26 cellular contexts compared by ENCODE assay signal in the genomic region with DNA sequence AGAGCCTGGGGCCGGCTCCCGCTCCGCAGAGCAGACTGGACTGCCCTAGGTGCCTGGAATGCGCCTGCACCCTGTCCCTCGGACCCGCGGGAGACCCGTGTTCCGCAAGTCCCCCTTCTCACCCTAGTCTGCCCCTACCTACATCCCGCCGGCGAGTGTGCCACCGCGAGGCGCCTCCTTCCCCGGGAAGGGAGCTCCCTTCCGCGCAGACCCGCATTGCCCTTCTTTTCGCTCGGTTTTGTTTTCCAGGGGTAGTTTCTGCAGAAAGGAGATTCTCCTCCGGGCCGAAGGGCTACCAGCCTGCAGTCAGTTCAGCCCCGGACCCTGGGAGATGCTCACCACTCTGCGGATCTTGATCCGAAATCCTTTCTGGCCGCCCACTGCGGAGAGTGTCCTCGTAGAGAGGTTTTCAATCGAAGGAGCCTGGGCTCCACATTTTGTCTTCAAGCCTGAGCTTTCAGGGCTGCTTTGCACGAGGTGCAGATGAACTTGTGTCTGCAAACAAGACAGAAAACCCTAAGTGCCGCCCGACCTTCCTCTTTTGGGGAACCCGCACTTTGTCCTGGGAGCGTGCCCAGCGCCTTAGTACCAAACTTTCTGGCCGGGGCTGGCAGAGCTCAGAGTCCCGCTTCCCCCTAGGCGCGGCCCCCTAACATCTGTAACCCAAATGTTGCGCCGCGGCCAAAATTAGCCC. TPM values are rescaled to one million over a fixed set of nuclear protein-coding genes. Genes with fewer than 3 reads are reported as not detected.
DNase-seq lines count a peak whose midpoint lies in the region; FAIRE-seq and TF ChIP-seq lines count a peak whose summit lies in the region.
"Had no signal": no experiment of that assay in that cellular context is flagged by ENCODE, and none has a peak within 500 bp of the region (broad histone marks: within the 10 kb centered on the region; RNA-seq: fewer than 3 reads in every experiment).

No MANE protein-coding gene starts in this region.

- no peak for TF ChIP-seq POLR2A in endothelial cell of umbilical vein (IDR thresholded peaks at IDR 0.05; ENCODE audit: low read depth, low read length)

- H3K9ac ChIP-seq in endothelial cell of umbilical vein (replicated peaks; ENCODE audit: extremely low read depth, insufficient read depth, low read length) = no peak overlapping the region
- H3K9ac ChIP-seq in neural progenitor cell = no peak overlapping the region
- H3K9ac ChIP-seq: BLaER1 had no signal

- no peak overlapping the region for H3K4me3 Mint-ChIP-seq in activated CD4-positive, alpha-beta T cell treated with anti-CD3 and anti-CD28 coated beads, Interleukin-2, amount 10 ng/mL, durations not matched to agents 7 days and 5 days
- H3K4me3 Mint-ChIP-seq in IgD-negative memory B cell (peak overlapping the region; percentile 12 to 57 (median 32)), neural progenitor cell (peak overlapping the region; percentile 81)
- H3K4me3 Mint-ChIP-seq: activated naive CD8-positive, alpha-beta T cell; activated T-helper 17 cell treated with anti-CD3 and anti-CD28 coated beads, Interleukin-2, amount 50 U/mL, for 72 hours; central memory CD8-positive, alpha-beta T cell; memory B cell; stimulated activated naive CD8-positive, alpha-beta T cell treated with anti-CD3 and anti-CD28 coated beads, Interleukin-15, Interleukin-2, amounts not matched to agents 100 ng/mL and 50 ng/mL, for 24 hours had no signal

- POLR2A ChIA-PET in activated CD4-positive, alpha-beta T cell treated with anti-CD3 and anti-CD28 coated beads, Interleukin-2, amount 10 ng/mL, durations not matched to agents 7 days and 5 days (lab: Charles Lee) = no interaction called here
- POLR2A ChIA-PET in endothelial cell of umbilical vein (lab: Charles Lee) = interaction anchor here (0.5 kb wide), 1 partner anchor 15 kb away, joined by 4 read pairs; no protein-coding TSS in a partner anchor

- H3K27ac ChIP-seq in endothelial cell of umbilical vein (ENCODE audit: insufficient read depth, low read depth, low read length) (no peak overlapping the region), neural progenitor cell (no peak overlapping the region)
- H3K27ac ChIP-seq: BLaER1, epithelial cell of prostate, thyroid gland had no signal

- H3K79me2 ChIP-seq in endothelial cell of umbilical vein (ENCODE audit: control insufficient read depth, insufficient read depth, low read length) (no peaks in the 10 kb centered on the region), neural progenitor cell (ENCODE audit: low read depth) (no peaks in the 10 kb centered on the region)

- H3K27ac Mint-ChIP-seq in activated CD4-positive, alpha-beta T cell treated with anti-CD3 and anti-CD28 coated beads, Interleukin-2, amount 10 ng/mL, durations not matched to agents 7 days and 5 days = peak overlapping the region; percentile 31
- H3K27ac Mint-ChIP-seq in IgD-negative memory B cell (peak overlapping the region; percentile 81 to 87 (median 86)), neural progenitor cell (peak overlapping the region; percentile 29)
- H3K27ac Mint-ChIP-seq: activated naive CD8-positive, alpha-beta T cell; activated T-helper 17 cell treated with anti-CD3 and anti-CD28 coated beads, Interleukin-2, amount 50 U/mL, for 72 hours; memory B cell; stimulated activated naive CD8-positive, alpha-beta T cell treated with anti-CD3 and anti-CD28 coated beads, Interleukin-15, Interleukin-2, amounts not matched to agents 100 ng/mL and 50 ng/mL, for 24 hours had no signal

- H3K27me3 ChIP-seq in endothelial cell of umbilical vein (ENCODE audit: control insufficient read depth in 2 of 2, insufficient read depth in 2 of 2, low read length in 2 of 2) (peaks cover 78 to 89% of the 10 kb centered on the region in 2 experiments), neural progenitor cell (peaks cover 100% of the 10 kb centered on the region)

- peaks cover 18% of the 10 kb centered on the region for H3F3A ChIP-seq in neural progenitor cell (ENCODE audit: low read depth)

- TF ChIP-seq CTCF in endothelial cell of umbilical vein (IDR thresholded peaks at IDR 0.05; ENCODE audit: extremely low read depth in 1 of 2, insufficient read depth in 1 of 2, low read depth in 1 of 2, low read length in 2 of 2) (no peak), neural progenitor cell (IDR thresholded peaks at IDR 0.05) (no peak)

- dilution Hi-C loops in endothelial cell of umbilical vein (cut with MboI; ENCODE audit: extremely low pct_ligation_motif_present, low sequenced_read_pairs) = no loop called here

- H3K4me2 ChIP-seq in endothelial cell of umbilical vein (ENCODE audit: insufficient read depth, low read length) (no peak overlapping the region), neural progenitor cell (no peak overlapping the region)
- H3K4me2 ChIP-seq: BLaER1 had no signal

- H3K9me3 Mint-ChIP-seq in activated CD4-positive, alpha-beta T cell treated with anti-CD3 and anti-CD28 coated beads, Interleukin-2, amount 10 ng/mL, durations not matched to agents 7 days and 5 days = no peaks in the 10 kb centered on the region
- H3K9me3 Mint-ChIP-seq in IgD-negative memory B cell (peaks cover 0 to 2% (median 0%) of the 10 kb centered on the region in 3 donors), neural progenitor cell (peaks cover 3% of the 10 kb centered on the region)
- H3K9me3 Mint-ChIP-seq: activated T-helper 17 cell treated with anti-CD3 and anti-CD28 coated beads, Interleukin-2, amount 50 U/mL, for 72 hours; central memory CD8-positive, alpha-beta T cell; memory B cell; stimulated activated naive CD8-positive, alpha-beta T cell treated with anti-CD3 and anti-CD28 coated beads, Interleukin-15, Interleukin-2, amounts not matched to agents 100 ng/mL and 50 ng/mL, for 24 hours had no signal

- H3K9me3 ChIP-seq in endothelial cell of umbilical vein (replicated peaks; ENCODE audit: control insufficient read depth, insufficient read depth, low read length) (no peaks in the 10 kb centered on the region), neural progenitor cell (ENCODE audit: low read depth) (no peaks in the 10 kb centered on the region)
- H3K9me3 ChIP-seq: thyroid gland had no signal

- CTCF ChIA-PET in activated CD4-positive, alpha-beta T cell treated with anti-CD3 and anti-CD28 coated beads, Interleukin-2, amount 10 ng/mL, durations not matched to agents 7 days and 5 days (lab: Charles Lee) = interaction anchor here (2.0 kb wide), 1 partner anchor 15 kb away, joined by 5 read pairs; no protein-coding TSS in a partner anchor
- CTCF ChIA-PET in endothelial cell of umbilical vein (lab: Charles Lee) = no interaction called here

- in situ Hi-C loops in G401 (cut with HindIII; ENCODE audit: low sequenced_read_pairs) = no loop called here

- FAIRE-seq in endothelial cell of umbilical vein (lab: Jason Lieb, UNC) = no peak

- no peak for DNase-seq in activated CD4-positive, alpha-beta T cell treated with anti-CD3 and anti-CD28 coated beads, Interleukin-2, amount 10 ng/mL, durations not matched to agents 7 days and 5 days
- DNase-seq in activated CD4-positive, alpha-beta T cell treated with anti-CD3 and anti-CD28 coated beads, Interleukin-2, amount 50 U/mL, for 4 hours = no peak
- DNase-seq in endothelial cell of umbilical vein (ENCODE audit: low read depth, low spot score) (no peak), neural progenitor cell (ENCODE audit: low spot score) (no peak), SW 1271 (lab: John Stamatoyannopoulos, UW) (no peak), G401 (ENCODE audit: low spot score) (no peak), RKO (ENCODE audit: low spot score) (no peak)
- DNase-seq: ACHN; activated CD4-positive, alpha-beta T cell treated with anti-CD3 and anti-CD28 coated beads for 1 hour; DMS79; HCEC 1CT; left cardiac atrium; NCI-H1092 treated with DMSO at 0.1 percent for 48 hours; NCI-H1930; NCI-H774; right cardiac atrium; thyroid gland had no signal

- H3K27me3 Mint-ChIP-seq in activated CD4-positive, alpha-beta T cell treated with anti-CD3 and anti-CD28 coated beads, Interleukin-2, amount 10 ng/mL, durations not matched to agents 7 days and 5 days = peaks cover 74% of the 10 kb centered on the region
- H3K27me3 Mint-ChIP-seq in IgD-negative memory B cell (peaks cover 64% of the 10 kb centered on the region), neural progenitor cell (ENCODE audit: insufficient read depth, low read depth) (peaks cover 87% of the 10 kb centered on the region)

- H3K4me1 ChIP-seq in endothelial cell of umbilical vein (ENCODE audit: control insufficient read depth, extremely low read depth, insufficient read depth, low read length) (no peaks in the 10 kb centered on the region), neural progenitor cell (peaks cover 19% of the 10 kb centered on the region)
- H3K4me1 ChIP-seq: BLaER1 had no signal

- no TSS peak for BruUV-seq in endothelial cell of umbilical vein (replicated peaks; lab: Mats Ljungman, UMichigan)

- no peaks in the 10 kb centered on the region for H3K36me3 ChIP-seq in endothelial cell of umbilical vein (ENCODE audit: control insufficient read depth in 2 of 2, extremely low read depth in 1 of 2, insufficient read depth in 2 of 2, low read length in 2 of 2)
- H3K36me3 ChIP-seq in neural progenitor cell = no peaks in the 10 kb centered on the region
- H3K36me3 ChIP-seq: BLaER1, thyroid gland had no signal

- H3K4me3 ChIP-seq in endothelial cell of umbilical vein (replicated peaks in 1 of 3; ENCODE audit: insufficient read depth in 1 of 3, low read depth in 1 of 3, low read length in 3 of 3) (no peak overlapping the region), neural progenitor cell (no peak overlapping the region)
- H3K4me3 ChIP-seq: BLaER1, thyroid gland had no signal

- H2AFZ ChIP-seq in endothelial cell of umbilical vein (ENCODE audit: low read depth, low read length) = no peak overlapping the region
- H2AFZ ChIP-seq in neural progenitor cell (replicated peaks) = no peak overlapping the region

- H4K20me1 ChIP-seq in endothelial cell of umbilical vein (replicated peaks; ENCODE audit: control insufficient read depth, extremely low read depth, insufficient read depth, low read length) = no peaks in the 10 kb centered on the region
- peaks cover 91% of the 10 kb centered on the region for H4K20me1 ChIP-seq in neural progenitor cell (ENCODE audit: low read depth)

- intact Hi-C loops in endothelial cell of umbilical vein (cut with micrococcal nuclease) = loop anchor here (10.0 kb wide), 1 partner anchor 314 kb away; no protein-coding TSS in a partner anchor

- peaks cover 4% of the 10 kb centered on the region for H3K4me1 Mint-ChIP-seq in activated CD4-positive, alpha-beta T cell treated with anti-CD3 and anti-CD28 coated beads, Interleukin-2, amount 10 ng/mL, durations not matched to agents 7 days and 5 days
- H3K4me1 Mint-ChIP-seq in IgD-negative memory B cell (peaks cover 6 to 10% (median 7%) of the 10 kb centered on the region in 3 donors), neural progenitor cell (peaks cover 52% of the 10 kb centered on the region)

- H3K36me3 Mint-ChIP-seq in activated CD4-positive, alpha-beta T cell treated with anti-CD3 and anti-CD28 coated beads, Interleukin-2, amount 10 ng/mL, durations not matched to agents 7 days and 5 days (ENCODE audit: low read depth) = peaks cover 2% of the 10 kb centered on the region
- H3K36me3 Mint-ChIP-seq in IgD-negative memory B cell = no peaks in the 10 kb centered on the region
- peaks cover 3% of the 10 kb centered on the region for H3K36me3 Mint-ChIP-seq in neural progenitor cell
- H3K36me3 Mint-ChIP-seq: activated naive CD8-positive, alpha-beta T cell had no signal

- H3K9me1 ChIP-seq in endothelial cell of umbilical vein (replicated peaks; ENCODE audit: control insufficient read depth, extremely low read depth, insufficient read depth, low read length) = no peaks in the 10 kb centered on the region

RNA-seq across cellular contexts. Expression of gene EN2, which starts 7.0 kb away (rescaled TPM):
- total RNA-seq in activated CD4-positive, alpha-beta T cell treated with anti-CD3 and anti-CD28 coated beads, Interleukin-2, amount 10 ng/mL, durations not matched to agents 7 days and 5 days = not detected
- polyA plus RNA-seq in IgD-negative memory B cell (not detected), endothelial cell of umbilical vein (not detected in 2 replicates)
- total RNA-seq in endothelial cell of umbilical vein (not detected in 2 replicates), neural progenitor cell (ENCODE audit: low replicate concordance) (not detected in 2 replicates)
- polyA plus RNA-seq in endothelial cell of umbilical vein (2011; cell fraction: cytosol; rRNA removed) = not detected in 2 replicates
- not detected in 2 replicates for polyA plus RNA-seq in endothelial cell of umbilical vein (2011; cell fraction: nucleus; rRNA removed)
- not detected in 2 replicates for polyA plus RNA-seq in endothelial cell of umbilical vein (2012)
- polyA minus RNA-seq in endothelial cell of umbilical vein = not detected in 2 replicates
- polyA minus RNA-seq in endothelial cell of umbilical vein (2011; cell fraction: cytosol; rRNA and poly(A)+ RNA removed) = not detected
- polyA minus RNA-seq in endothelial cell of umbilical vein (2011; cell fraction: nucleus; rRNA and poly(A)+ RNA removed) = not detected in 2 replicates
- total RNA-seq in G401 (2014; rRNA removed; shearing (Covaris generic)) = not detected in 2 replicates
- total RNA-seq: activated CD8-positive, alpha-beta memory T cell treated with anti-CD3 and anti-CD28 coated beads for 36 hours; activated T-helper 17 cell treated with anti-CD3 and anti-CD28 coated beads, Interleukin-2, amount 50 U/mL, for 72 hours had no signal

Comparison
In these comparisons a context has a peak if more than half of its experiments do, and no peak if none do; other contexts are left out.
1. H3K27ac Mint-ChIP-seq: peak in every context shown above with its lines; median percentile 86 in IgD-negative memory B cell; 31 in activated CD4-positive, alpha-beta T cell treated with anti-CD3 and anti-CD28 coated beads, Interleukin-2, amount 10 ng/mL, durations not matched to agents 7 days and 5 days; 29 in neural progenitor cell.